In the genomic region with DNA sequence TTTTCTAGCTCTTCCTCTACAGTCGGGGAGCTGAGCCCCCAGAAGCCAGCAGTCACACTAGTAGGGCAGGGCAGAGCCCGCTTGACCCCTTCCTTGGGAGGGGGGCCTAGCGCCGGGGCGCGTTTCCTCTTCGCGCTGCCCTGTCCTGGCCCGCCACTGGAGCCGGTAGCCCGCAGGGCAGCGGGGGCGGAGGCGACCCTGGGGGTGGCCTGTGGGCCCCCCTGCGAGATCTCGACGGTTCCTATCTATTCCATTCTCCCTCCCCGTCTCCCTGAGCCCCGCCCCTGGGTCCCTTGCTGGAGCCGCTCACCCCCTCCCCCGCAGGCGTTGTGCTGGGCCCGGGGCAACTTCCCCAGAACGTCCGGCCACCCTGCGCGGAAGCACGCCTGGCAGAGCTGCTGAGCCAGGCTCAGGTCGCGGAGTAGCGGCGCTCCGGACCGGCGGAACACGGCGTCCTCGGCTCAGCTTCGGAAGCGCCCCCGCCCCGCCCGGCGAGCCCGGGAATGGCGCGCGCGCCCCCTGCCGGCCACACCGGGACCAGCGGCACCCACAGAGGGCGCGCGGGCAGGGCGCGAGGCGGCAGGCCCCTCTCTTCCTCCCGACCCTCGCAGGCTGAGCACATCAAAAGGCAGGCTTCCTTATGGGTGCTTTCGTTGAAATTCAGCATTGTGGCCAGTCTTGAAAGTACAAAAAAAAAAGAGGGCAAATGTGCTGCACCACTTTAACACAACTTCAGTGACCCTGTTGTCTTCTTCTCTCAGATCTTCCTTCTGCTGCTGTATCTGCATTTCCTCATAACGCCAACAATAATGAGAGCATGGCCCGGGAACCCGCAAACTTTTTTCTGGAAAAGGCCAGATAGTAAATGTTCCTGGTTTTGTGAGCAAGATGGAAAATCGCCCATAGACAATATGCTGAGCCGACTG, we compare ENCODE assay signal across 8 cellular contexts.
DNase-seq lines count a peak whose midpoint lies in the region; ATAC-seq, FAIRE-seq and TF ChIP-seq lines count a peak whose summit lies in the region.

No MANE protein-coding gene starts in this region.

- H3K4me1 Mint-ChIP-seq in activated CD4-positive, alpha-beta T cell treated with anti-CD3 and anti-CD28 coated beads for 36 hours = peaks cover 3% of the 10 kb centered on the region
- peaks cover 10% of the 10 kb centered on the region for H3K4me1 Mint-ChIP-seq in memory B cell

- peak overlapping the region; percentile 38 to 70 (median 62) for H3K4me3 ChIP-seq in H1 (ENCODE audit: extremely low read depth in 1 of 4, insufficient read depth in 2 of 4, low read depth in 3 of 4, low read length in 4 of 4)

- no peak overlapping the region; the same call in 1 of the 2 replicates for H3K18ac ChIP-seq in H1 (ENCODE audit: extremely low read depth, low read length)

- peak; percentile 46 to 80 for TF ChIP-seq RAD21 in H1 (IDR thresholded peaks at IDR 0.05 in 1 of 2, conservative IDR thresholded peaks at IDR 0.05 in 1 of 2; ENCODE audit: low read depth in 2 of 2, low read length in 2 of 2)

- no peak overlapping the region for H2BK12ac ChIP-seq in H1 (ENCODE audit: low read depth, low read length)

- peaks cover 0 to 10% (median 8%) of the 10 kb centered on the region in 4 experiments; a peak in 5 of 7 replicates for H3K27me3 ChIP-seq in H1 (replicated peaks in 1 of 4; ENCODE audit: control insufficient read depth in 3 of 4, extremely low read depth in 1 of 4, insufficient read depth in 3 of 4, low read length in 3 of 4)

- H4K20me1 ChIP-seq in H1 (replicated peaks in 1 of 2; ENCODE audit: control insufficient read depth in 1 of 2, insufficient read depth in 2 of 2, low read length in 2 of 2) = no peaks in the 10 kb centered on the region

- no peaks in the 10 kb centered on the region for H3K36me3 ChIP-seq in H1 (ENCODE audit: control insufficient read depth in 2 of 4, insufficient read depth in 4 of 4, low read length in 3 of 4)

- H2AK5ac ChIP-seq in H1 (ENCODE audit: low read depth, low read length) = no peak overlapping the region

- H2BK20ac ChIP-seq in H1 (ENCODE audit: low read length) = no peak overlapping the region

- no peak overlapping the region for H2BK120ac ChIP-seq in H1 (replicated peaks; ENCODE audit: low read depth, low read length)

- no peak overlapping the region for H3K14ac ChIP-seq in H1 (ENCODE audit: insufficient read length)

- TF ChIP-seq EP300 in H1 (IDR thresholded peaks at IDR 0.05; ENCODE audit: borderline replicate concordance in 1 of 2, low read depth in 2 of 2, low read length in 2 of 2) = no peak

- peaks cover 33% of the 10 kb centered on the region for H3K27me3 Mint-ChIP-seq in activated CD4-positive, alpha-beta T cell treated with anti-CD3 and anti-CD28 coated beads for 36 hours
- no peaks in the 10 kb centered on the region for H3K27me3 Mint-ChIP-seq in memory B cell

- H3K4me1 ChIP-seq in H1 (replicated peaks in 1 of 4; ENCODE audit: control insufficient read depth in 3 of 4, insufficient read depth in 4 of 4, low read length in 3 of 4) = peaks cover 4 to 5% (median 4%) of the 10 kb centered on the region in 4 experiments

- peak overlapping the region; percentile 72 to 79 for H3K4me2 ChIP-seq in H1 (ENCODE audit: insufficient read depth in 1 of 2, low read depth in 2 of 2, low read length in 2 of 2)

- H4K5ac ChIP-seq in H1 (ENCODE audit: insufficient read length, low read depth, low read length) = no peak overlapping the region

- no peak overlapping the region for H3K27ac Mint-ChIP-seq in activated CD4-positive, alpha-beta T cell treated with anti-CD3 and anti-CD28 coated beads for 36 hours
- peak overlapping the region; percentile 7 for H3K27ac Mint-ChIP-seq in memory B cell

- no peak overlapping the region for H3K23ac ChIP-seq in H1 (ENCODE audit: insufficient read length)

- POLR2A ChIA-PET in activated CD4-positive, alpha-beta T cell treated with anti-CD3 and anti-CD28 coated beads for 36 hours (lab: Charles Lee) = no interaction called here
- POLR2A ChIA-PET in H1 (lab: Charles Lee; ENCODE audit: partially characterized antibody) = interaction anchor here (1.3 kb wide), 1 partner anchor 12 kb away, joined by 4 read pairs; no protein-coding TSS in a partner anchor

- no peak overlapping the region for H3K56ac ChIP-seq in H1 (replicated peaks; ENCODE audit: insufficient read length, low read depth, low read length)

- peak; percentile 82 to 92 (median 85) for TF ChIP-seq CTCF in H1 (IDR thresholded peaks at IDR 0.05; ENCODE audit: control extremely low read depth in 1 of 3, insufficient read depth in 1 of 3, low read depth in 1 of 3, low read length in 3 of 3)

- H2BK15ac ChIP-seq in H1 (ENCODE audit: low read length) = no peak overlapping the region; the same call in 1 of the 2 replicates

- CTCF ChIA-PET in activated CD4-positive, alpha-beta T cell treated with anti-CD3 and anti-CD28 coated beads for 36 hours (lab: Charles Lee) = interaction anchor here (0.7 to 1.1 kb wide), 3 partner anchors 12 to 1128 kb away, joined by 3 to 4 read pairs (median 4); no protein-coding TSS in a partner anchor
- CTCF ChIA-PET in H1 (lab: Charles Lee; ENCODE audit: partially characterized antibody) = interaction anchor here (0.5 to 3.7 kb wide), 13 partner anchors 9 to 498 kb away, joined by 3 to 29 read pairs (median 3); no protein-coding TSS in a partner anchor

- peak overlapping the region; percentile 44 for H3K4me3 Mint-ChIP-seq in activated CD4-positive, alpha-beta T cell treated with anti-CD3 and anti-CD28 coated beads for 36 hours
- H3K4me3 Mint-ChIP-seq in memory B cell = peak overlapping the region; percentile 88

- WGBS in H1 (ENCODE audit: extremely low coverage in 1 of 2, insufficient coverage in 1 of 2, insufficient read length in 1 of 2, insufficient replicate concordance in 2 of 2, low coverage in 1 of 2, low lambda C conversion rate in 2 of 2, missing lambda C conversion rate in 1 of 2), 2 experiments = 25% methylated on average over 24 of the region's 66 CpGs; no CpG with 5 or more reads in 1 of the 2 experiments

- peak overlapping the region; percentile 73 for H4K8ac ChIP-seq in H1 (ENCODE audit: extremely low read depth, insufficient read depth, low read length)

- TF ChIP-seq POLR2A in H1 (IDR thresholded peaks at IDR 0.05; ENCODE audit: control extremely low read depth in 1 of 2, low read depth in 2 of 2, low read length in 2 of 2) = no peak

- H3K79me1 ChIP-seq in H1 (ENCODE audit: low read depth, low read length) = no peaks in the 10 kb centered on the region

- no peak overlapping the region for H2BK5ac ChIP-seq in H1 (ENCODE audit: low read depth, low read length)

- intact Hi-C loops in activated CD4-positive, alpha-beta T cell treated with anti-CD3 and anti-CD28 coated beads for 36 hours (cut with DNase I, micrococcal nuclease) = loop anchor here in 1 of 2 experiments (2.0 kb wide), 1 partner anchor 1332 kb away; no protein-coding TSS in a partner anchor

- H3K23me2 ChIP-seq in H1 (ENCODE audit: low read depth, low read length) = peaks cover 7% of the 10 kb centered on the region; the same call in 1 of the 2 replicates

- ATAC-seq in activated CD4-positive, alpha-beta T cell treated with anti-CD3 and anti-CD28 coated beads for 36 hours = peak; percentile 86
- ATAC-seq in HG02678 (IDR thresholded peaks at IDR 0.05; ENCODE audit: unreplicated experiment) (peak; percentile 85), memory B cell (ENCODE audit: low read depth) (peak; percentile 88)

- H3K79me2 ChIP-seq in H1 (ENCODE audit: control insufficient read depth in 1 of 2, insufficient read depth in 2 of 2, low read length in 2 of 2) = no peaks in the 10 kb centered on the region

- H3K27ac ChIP-seq in H1 (ENCODE audit: low read depth, low read length) = no peak overlapping the region

- DNase-seq in activated CD4-positive, alpha-beta T cell treated with anti-CD3 and anti-CD28 coated beads for 36 hours = peak; percentile 74
- DNase-seq in activated CD4-positive, alpha-beta T cell treated with anti-CD3 and anti-CD28 coated beads for 1 hour = no peak
- DNase-seq in NCI-H146 (lab: John Stamatoyannopoulos, UW) = peak; percentile 72
- DNase-seq in activated CD4-positive, alpha-beta T cell treated with anti-CD3 and anti-CD28 coated beads, Interleukin-2, amount 50 U/mL, for 1 hour = peak; percentile 22
- peak; percentile 54 to 91 for DNase-seq in H1 (ENCODE audit: low read depth in 1 of 2, low spot score in 2 of 2)
- peak; percentile 71 to 83 for DNase-seq in memory B cell (ENCODE audit: low spot score in 2 of 2)
- DNase-seq in stimulated activated CD8-positive, alpha-beta memory T cell treated with anti-CD3 and anti-CD28 coated beads, Interleukin-15, amount 100 ng/mL, for 1 hour (ENCODE audit: low read depth) = peak; percentile 7

- H3K9ac ChIP-seq in H1 (replicated peaks in 1 of 4; ENCODE audit: extremely low read depth in 1 of 4, low read depth in 3 of 4, low read length in 3 of 4) = peak overlapping the region in 2 of 4 experiments; percentile 34 to 38; a peak in 4 of 7 replicates

- no peaks in the 10 kb centered on the region for H3K36me3 Mint-ChIP-seq in activated CD4-positive, alpha-beta T cell treated with anti-CD3 and anti-CD28 coated beads for 36 hours (ENCODE audit: low read depth)
- no peaks in the 10 kb centered on the region for H3K36me3 Mint-ChIP-seq in memory B cell

- peak overlapping the region; percentile 88 for H2AFZ ChIP-seq in H1 (ENCODE audit: low read length)

- no peaks in the 10 kb centered on the region for H3K9me3 ChIP-seq in H1 (ENCODE audit: insufficient read depth in 2 of 2, low read depth in 1 of 2, low read length in 1 of 2)

- no peak for FAIRE-seq in H1 (lab: Jason Lieb, UNC)

- no peak overlapping the region for H3K4ac ChIP-seq in H1 (replicated peaks; ENCODE audit: insufficient read length, low read depth, low read length)

- peaks cover 3% of the 10 kb centered on the region for H3K9me3 Mint-ChIP-seq in activated CD4-positive, alpha-beta T cell treated with anti-CD3 and anti-CD28 coated beads for 36 hours (ENCODE audit: low read depth)
- peaks cover 10% of the 10 kb centered on the region for H3K9me3 Mint-ChIP-seq in memory B cell

- no peak overlapping the region for H4K91ac ChIP-seq in H1 (replicated peaks; ENCODE audit: insufficient read length, low read length)

TF ChIP-seq in H1, 55 proteins besides CTCF, POLR2A, EP300 and RAD21 (continues in another document):
- no peak for TF ChIP-seq TCF12 (IDR thresholded peaks at IDR 0.05; ENCODE audit: low read depth, low read length)
- no peak for TF ChIP-seq TBP (IDR thresholded peaks at IDR 0.05; ENCODE audit: low read depth, low read length)
- TF ChIP-seq NANOG (IDR thresholded peaks at IDR 0.05; ENCODE audit: insufficient read depth, low read depth, low read length, poor library complexity, severe bottlenecking) = no peak
- TF ChIP-seq RNF2 (IDR thresholded peaks at IDR 0.05; ENCODE audit: borderline replicate concordance, low read depth, low read length, missing control alignments, poor library complexity, severe bottlenecking) = no peak
- no peak for TF ChIP-seq CEBPB (IDR thresholded peaks at IDR 0.05; ENCODE audit: low read depth, low read length)
- no peak for TF ChIP-seq CHD1 (IDR thresholded peaks at IDR 0.05; ENCODE audit: low read depth, low read length)
- no peak for TF ChIP-seq SRF (IDR thresholded peaks at IDR 0.05; ENCODE audit: low read depth, low read length)
